Comparison of ENCODE assay signal across 9 cellular contexts in genomic region chr10:87860156-87860795, GRCh38. TPM values are rescaled to one million over a fixed set of nuclear protein-coding genes. Genes with fewer than 3 reads are reported as not detected.
DNase-seq lines count a peak whose midpoint lies in the region; ATAC-seq and TF ChIP-seq lines count a peak whose summit lies in the region.
"Had no signal": no experiment of that assay in that cellular context is flagged by ENCODE, and none has a peak within 500 bp of the region (broad histone marks: within the 10 kb centered on the region; RNA-seq: fewer than 3 reads in every experiment).

No MANE protein-coding gene starts in this region.

- no peaks in the 10 kb centered on the region for H3K4me1 ChIP-seq in IMR-90 (ENCODE audit: control insufficient read depth, insufficient read depth, low read length)
- H3K4me1 ChIP-seq in PC-9 (replicated peaks; ENCODE audit: insufficient read depth), result peaks cover 14% of the 10 kb centered on the region
- H3K4me1 ChIP-seq in mesenchymal stem cell (ENCODE audit: control insufficient read depth, insufficient read depth, low read depth, low read length), result peaks cover 6% of the 10 kb centered on the region

- no peaks in the 10 kb centered on the region for H3K9me1 ChIP-seq in IMR-90 (ENCODE audit: insufficient read depth, low read length)

- CTCF ChIA-PET in IMR-90 (lab: Yijun Ruan, JAX) (interaction anchor here (1.3 kb wide), 1 partner anchor 87 kb away, joined by 4 read pairs; no protein-coding TSS in a partner anchor), PC-9 (lab: Charles Lee) (interaction anchor here (1.2 kb wide), 1 partner anchor 457 kb away, joined by 3 read pairs; no protein-coding TSS in a partner anchor)

- POLR2A ChIA-PET in IMR-90 (lab: Charles Lee; ENCODE audit: unreplicated experiment) (no interaction called here), PC-9 (lab: Charles Lee; ENCODE audit: unreplicated experiment) (no interaction called here)

- H3K36me3 ChIP-seq in IMR-90 (ENCODE audit: control insufficient read depth, insufficient read depth, low read length), result no peaks in the 10 kb centered on the region
- no peaks in the 10 kb centered on the region for H3K36me3 ChIP-seq in PC-9 (ENCODE audit: low read depth)
- H3K36me3 ChIP-seq in mesenchymal stem cell (ENCODE audit: control insufficient read depth in 1 of 2, insufficient read depth in 2 of 2, low read depth in 1 of 2, low read length in 2 of 2), result no peaks in the 10 kb centered on the region

- peak; percentile 64 for TF ChIP-seq RAD21 in IMR-90 (IDR thresholded peaks at IDR 0.05; ENCODE audit: low read length)

- H3K4me2 ChIP-seq in IMR-90 (ENCODE audit: low read depth, low read length), result no peak overlapping the region
- peak overlapping the region; percentile 86 for H3K4me2 ChIP-seq in PC-9
- H3K4me2 ChIP-seq in mesenchymal stem cell (ENCODE audit: low read length, poor library complexity, severe bottlenecking), result no peak overlapping the region

- peaks cover 12% of the 10 kb centered on the region for H3K79me2 ChIP-seq in PC-9 (ENCODE audit: low read depth)

- H3K27me3 ChIP-seq in IMR-90 (ENCODE audit: control insufficient read depth, insufficient read depth, low read length) (no peaks in the 10 kb centered on the region), PC-9 (ENCODE audit: insufficient read depth, low read depth) (no peaks in the 10 kb centered on the region), mesenchymal stem cell (ENCODE audit: control insufficient read depth in 1 of 2, insufficient read depth in 1 of 2, low read length in 2 of 2) (no peaks in the 10 kb centered on the region)

- peaks cover 14% of the 10 kb centered on the region for H3F3A ChIP-seq in PC-9 (ENCODE audit: insufficient read depth, low read depth)

- H3K9ac ChIP-seq in IMR-90 (ENCODE audit: low read depth, low read length) (no peak overlapping the region), mesenchymal stem cell (ENCODE audit: low read length) (no peak overlapping the region)

- H2BK5ac ChIP-seq in IMR-90 (ENCODE audit: low read depth, low read length, poor library complexity, severe bottlenecking) (no peak overlapping the region), mesenchymal stem cell (ENCODE audit: low read depth, low read length, poor library complexity, severe bottlenecking) (no peak overlapping the region)

- H4K20me1 ChIP-seq in IMR-90 (ENCODE audit: insufficient read depth, low read length), result peaks cover 10% of the 10 kb centered on the region; the same call in 1 of the 2 replicates
- peaks cover 2% of the 10 kb centered on the region; the same call in 1 of the 2 replicates for H4K20me1 ChIP-seq in PC-9 (ENCODE audit: insufficient read depth)

- intact Hi-C loops in IMR-90 (cut with micrococcal nuclease), result loop anchor here (5.0 to 10.0 kb wide), 6 partner anchors 77 to 415 kb away; no protein-coding TSS in a partner anchor
- intact Hi-C loops in PC-9 (cut with micrococcal nuclease; ENCODE audit: unreplicated experiment), result loop anchor here (5.0 to 10.0 kb wide), 3 partner anchors 43 to 395 kb away; partner anchors contain the start of gene ATAD1

- H2AK5ac ChIP-seq in IMR-90 (ENCODE audit: low read depth, low read length) (no peak overlapping the region), mesenchymal stem cell (ENCODE audit: low read length, severe bottlenecking) (no peak overlapping the region)

- H3K18ac ChIP-seq in IMR-90 (ENCODE audit: low read depth, low read length) (no peak overlapping the region), mesenchymal stem cell (ENCODE audit: low read depth in 1 of 2, low read length in 2 of 2) (no peak overlapping the region)

- H3K14ac ChIP-seq in IMR-90 (replicated peaks; ENCODE audit: low read depth, low read length) (no peak overlapping the region), mesenchymal stem cell (ENCODE audit: low read length in 2 of 2) (no peak overlapping the region)

- H3K9me2 ChIP-seq in PC-9 (ENCODE audit: insufficient read depth), result no peaks in the 10 kb centered on the region

- TF ChIP-seq POLR2A in IMR-90 (IDR thresholded peaks at IDR 0.05; ENCODE audit: low read depth, low read length), result no peak

- no peak overlapping the region for H2AK9ac ChIP-seq in IMR-90 (replicated peaks; ENCODE audit: low read depth, low read length, poor library complexity)

- H3K9me3 ChIP-seq in IMR-90 (ENCODE audit: control insufficient read depth, insufficient read depth, low read length) (no peaks in the 10 kb centered on the region), PC-9 (ENCODE audit: insufficient read depth, low read depth) (no peaks in the 10 kb centered on the region), mesenchymal stem cell (ENCODE audit: control insufficient read depth, low read length) (no peaks in the 10 kb centered on the region)

- H3K27ac ChIP-seq in IMR-90 (ENCODE audit: insufficient read depth, low read length) (no peak overlapping the region), PC-9 (no peak overlapping the region), mesenchymal stem cell (ENCODE audit: low read length, poor library complexity, severe bottlenecking) (no peak overlapping the region)

- no peak overlapping the region for H3K23ac ChIP-seq in IMR-90 (ENCODE audit: low read depth, low read length)
- H3K23ac ChIP-seq in mesenchymal stem cell (ENCODE audit: low read length in 2 of 2), result no peak overlapping the region

- BruUV-seq in IMR-90 (replicated peaks; lab: Mats Ljungman, UMichigan) (no TSS peak), PC-9 (replicated peaks; lab: Mats Ljungman, UMichigan) (no TSS peak)

- H3K79me1 ChIP-seq in IMR-90 (ENCODE audit: low read depth in 1 of 2, low read length in 2 of 2) (peaks cover 0 to 6% of the 10 kb centered on the region in 2 experiments; a peak in 1 of 4 replicates), mesenchymal stem cell (replicated peaks; ENCODE audit: low read length, poor library complexity, severe bottlenecking) (no peaks in the 10 kb centered on the region)

- H2AFZ ChIP-seq in IMR-90 (replicated peaks; ENCODE audit: low read length, poor library complexity) (no peak overlapping the region), PC-9 (no peak overlapping the region), mesenchymal stem cell (ENCODE audit: low read depth, low read length) (no peak overlapping the region)

- ATAC-seq in IMR-90 (ENCODE audit: low read depth) (no peak), HG02623 (IDR thresholded peaks at IDR 0.05; ENCODE audit: unreplicated experiment) (no peak), HG03469 (IDR thresholded peaks at IDR 0.05; ENCODE audit: unreplicated experiment) (no peak)
- ATAC-seq: stimulated activated naive CD8-positive, alpha-beta T cell treated with anti-CD3 and anti-CD28 coated beads, Interleukin-15, amount 100 ng/mL, for 72 hours had no signal

- no peak overlapping the region for H2BK120ac ChIP-seq in IMR-90 (ENCODE audit: low read depth, low read length)
- no peak overlapping the region for H2BK120ac ChIP-seq in mesenchymal stem cell (ENCODE audit: low read depth, low read length)

- no peak overlapping the region for H2BK20ac ChIP-seq in IMR-90 (ENCODE audit: low read depth, low read length)

- no CpG with 5 or more reads among the region's 3 CpGs for WGBS in IMR-90 (ENCODE audit: extremely low coverage in 2 of 2, insufficient read length in 1 of 2), 2 experiments
- 59% methylated on average over 3 of the region's 3 CpGs for WGBS in mesenchymal stem cell

- no peak overlapping the region for H4K91ac ChIP-seq in IMR-90 (ENCODE audit: insufficient read depth, low read depth, low read length)
- H4K91ac ChIP-seq in mesenchymal stem cell (ENCODE audit: low read length), result no peak overlapping the region

- H2BK15ac ChIP-seq in IMR-90 (ENCODE audit: low read depth, low read length) (no peak overlapping the region), mesenchymal stem cell (ENCODE audit: low read depth, poor library complexity, severe bottlenecking) (no peak overlapping the region)

- no peak overlapping the region for H4K8ac ChIP-seq in IMR-90 (ENCODE audit: low read depth in 2 of 2, low read length in 2 of 2)
- H4K8ac ChIP-seq in mesenchymal stem cell (ENCODE audit: low read length), result no peak overlapping the region

- H3K56ac ChIP-seq in IMR-90 (ENCODE audit: extremely low read depth, insufficient read depth, low read length), result no peak overlapping the region

- peak; percentile 55 for DNase-seq in NCI-H187 treated with DMSO at 0.1 percent for 48 hours (lab: John Stamatoyannopoulos, UW)
- no peak for DNase-seq in NCI-H187 (lab: John Stamatoyannopoulos, UW)
- peak; percentile 69 for DNase-seq in IMR-90
- peak in 1 of 2 experiments; percentile 47 for DNase-seq in PC-9
- peak; percentile 61 to 90 for DNase-seq in T47D (ENCODE audit: low read depth in 1 of 2, low spot score in 1 of 2)
- peak; percentile 81 for DNase-seq in mesenchymal stem cell

- in situ Hi-C loops in IMR-90 (cut with MboI; ENCODE audit: low sequenced_read_pairs), result loop anchor here (5.0 kb wide), 1 partner anchor 527 kb away; no protein-coding TSS in a partner anchor
- in situ Hi-C loops in T47D (cut with HindIII; ENCODE audit: low pct_unique_long_range_greater_than_20kb, low sequenced_read_pairs), result loop anchor here (25.0 kb wide), 1 partner anchor 252 kb away; no protein-coding TSS in a partner anchor

- H3K4ac ChIP-seq in IMR-90 (ENCODE audit: low read depth, low read length) (no peak overlapping the region), mesenchymal stem cell (ENCODE audit: low read depth in 1 of 2, low read length in 2 of 2) (no peak overlapping the region)

- no peak overlapping the region for H2BK12ac ChIP-seq in mesenchymal stem cell (ENCODE audit: low read length in 2 of 2)

- dilution Hi-C loops in IMR-90 (cut with HindIII; ENCODE audit: low sequenced_read_pairs, unreplicated experiment), result no loop called here

- no peak overlapping the region for H3K4me3 ChIP-seq in IMR-90 (ENCODE audit: insufficient read depth, low read depth, low read length)
- H3K4me3 ChIP-seq in PC-9, result no peak overlapping the region
- H3K4me3 ChIP-seq in mesenchymal stem cell (ENCODE audit: insufficient read depth in 1 of 2, low read depth in 1 of 2, low read length in 2 of 2), result no peak overlapping the region

- H4K5ac ChIP-seq in IMR-90 (ENCODE audit: low read depth, low read length), result no peak overlapping the region

- TF ChIP-seq CTCF in IMR-90 (conservative IDR thresholded peaks at IDR 0.05; ENCODE audit: low read depth, low read length) (peak; percentile 60), PC-9 (conservative IDR thresholded peaks at IDR 0.05) (peak; percentile 43; the same call in 1 of the 2 replicates)

RNA-seq across cellular contexts. Expression of gene KLLN, which starts 3.1 kb away (rescaled TPM):
- total RNA-seq in IMR-90 (2012; rRNA removed) (0.36 and 0.56 TPM in 2 replicates), PC-9 (2021) (0.30 and 0.57 TPM in 2 replicates)
- polyA plus RNA-seq in IMR-90 (2012; rRNA removed), result 0.26 and 0.36 TPM in 2 replicates
- 0.22 and 0.39 TPM in 2 replicates for polyA plus RNA-seq in IMR-90 (2012; cell fraction: cytosol; rRNA removed)
- polyA plus RNA-seq in IMR-90 (2012; cell fraction: nucleus; rRNA removed; ENCODE audit: low replicate concordance), result 0.11 and 0.18 TPM in 2 replicates
- polyA plus RNA-seq in mesenchymal stem cell (2013, experiment 1 of 2), result 0.46 TPM
- polyA plus RNA-seq in mesenchymal stem cell (2013, experiment 2 of 2), result 0.47 TPM

RNA-seq across cellular contexts. Expression of gene PTEN, which starts 3.1 kb away (rescaled TPM):
- total RNA-seq in IMR-90 (2012; rRNA removed) (38.9 and 88.0 TPM in 2 replicates), PC-9 (2021) (40.7 and 44.9 TPM in 2 replicates)
- polyA plus RNA-seq in IMR-90 (2012; rRNA removed), result 12.0 and 14.5 TPM in 2 replicates
- 2.1 and 2.9 TPM in 2 replicates for polyA plus RNA-seq in IMR-90 (2012; cell fraction: cytosol; rRNA removed)
- 2.0 and 15.2 TPM in 2 replicates for polyA plus RNA-seq in IMR-90 (2012; cell fraction: nucleus; rRNA removed; ENCODE audit: low replicate concordance)
- polyA plus RNA-seq in mesenchymal stem cell (2013, experiment 1 of 2), result 48.3 TPM
- polyA plus RNA-seq in mesenchymal stem cell (2013, experiment 2 of 2), result 48.6 TPM

RNA-seq across cellular contexts. Expression of gene ATAD1, which starts 42.2 kb away (rescaled TPM):
- total RNA-seq in IMR-90 (2012; rRNA removed) (21.9 and 41.4 TPM in 2 replicates), PC-9 (2021) (21.8 and 26.3 TPM in 2 replicates)
- polyA plus RNA-seq in IMR-90 (2012; rRNA removed), result 11.7 and 12.7 TPM in 2 replicates
- polyA plus RNA-seq in IMR-90 (2012; cell fraction: cytosol; rRNA removed), result 1.2 and 1.5 TPM in 2 replicates
- 0.53 and 6.8 TPM in 2 replicates for polyA plus RNA-seq in IMR-90 (2012; cell fraction: nucleus; rRNA removed; ENCODE audit: low replicate concordance)
- 34.7 TPM for polyA plus RNA-seq in mesenchymal stem cell (2013, experiment 1 of 2)
- polyA plus RNA-seq in mesenchymal stem cell (2013, experiment 2 of 2), result 37.4 TPM

Comparison
In these comparisons a context has a peak if more than half of its experiments do, and no peak if none do; other contexts are left out.
1. DNase-seq: peak in NCI-H187 treated with DMSO at 0.1 percent for 48 hours (single experiment), IMR-90 (single experiment), T47D (2 of 2) and mesenchymal stem cell (single experiment); none in NCI-H187 (0 of 2).